In the genomic region with DNA sequence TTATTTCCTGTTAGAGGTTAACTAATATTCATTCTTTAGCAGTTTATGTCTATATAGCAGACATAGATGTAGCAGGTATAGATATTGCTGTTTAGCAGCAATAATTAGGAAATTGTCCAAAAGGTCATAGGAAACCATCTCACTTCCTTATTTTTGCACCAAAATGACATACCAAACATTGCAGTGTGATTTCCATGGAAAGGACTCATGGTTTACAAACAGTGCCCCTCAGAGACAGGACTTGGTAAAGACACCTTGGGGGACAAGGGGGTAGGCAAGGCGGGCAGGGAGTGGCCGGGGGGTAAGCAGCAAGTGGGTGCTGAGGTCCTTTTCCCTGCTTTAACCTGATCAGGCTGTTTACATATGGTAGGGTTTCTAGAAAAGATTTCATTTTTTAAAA, we compare ENCODE assay signal across 9 cellular contexts. TPM values are rescaled to one million over a fixed set of nuclear protein-coding genes. Genes with fewer than 3 reads are reported as not detected.
DNase-seq lines count a peak whose midpoint lies in the region; ATAC-seq and TF ChIP-seq lines count a peak whose summit lies in the region.
"Had no signal": no experiment of that assay in that cellular context is flagged by ENCODE, and none has a peak within 500 bp of the region (broad histone marks: within the 10 kb centered on the region; RNA-seq: fewer than 3 reads in every experiment).

No MANE protein-coding gene starts in this region.

- intact Hi-C loops in activated CD4-positive, alpha-beta T cell treated with anti-CD3 and anti-CD28 coated beads, Interleukin-2, amount 10 ng/mL, durations not matched to agents 24 days and 14 days (cut with micrococcal nuclease) = no loop called here

- H3K36me3 Mint-ChIP-seq in endodermal cell (ENCODE audit: low read depth) = no peaks in the 10 kb centered on the region
- no peaks in the 10 kb centered on the region for H3K36me3 Mint-ChIP-seq in activated CD4-positive, alpha-beta T cell treated with anti-CD3 and anti-CD28 coated beads, Interleukin-2, amount 10 ng/mL, durations not matched to agents 24 days and 14 days (ENCODE audit: low read depth)

- H3K4me3 ChIP-seq in endodermal cell (ENCODE audit: low read length) = no peak overlapping the region
- no peak overlapping the region for H3K4me3 ChIP-seq in skeletal muscle satellite cell (ENCODE audit: low read length)

- DNase-seq in NCI-H82 (lab: John Stamatoyannopoulos, UW) (peak; percentile 62), NCI-H82 treated with DMSO at 0.1 percent for 48 hours (lab: John Stamatoyannopoulos, UW; ENCODE audit: unreplicated experiment) (no peak), NCI-H524 treated with DMSO at 0.1 percent for 48 hours (lab: John Stamatoyannopoulos, UW) (peak; percentile 11), endodermal cell (peak; percentile 74), ecto neural progenitor cell (ENCODE audit: low spot score) (no peak)
- no peak for DNase-seq in activated CD4-positive, alpha-beta T cell treated with anti-CD3 and anti-CD28 coated beads, Interleukin-2, amount 10 ng/mL, durations not matched to agents 24 days and 14 days
- DNase-seq: COR-L47 had no signal

- H3K9me3 Mint-ChIP-seq in endodermal cell = no peaks in the 10 kb centered on the region
- H3K9me3 Mint-ChIP-seq in activated CD4-positive, alpha-beta T cell treated with anti-CD3 and anti-CD28 coated beads, Interleukin-2, amount 10 ng/mL, durations not matched to agents 24 days and 14 days = no peaks in the 10 kb centered on the region

- H3K9me3 ChIP-seq in endodermal cell (ENCODE audit: control insufficient read depth, low read length) = no peaks in the 10 kb centered on the region
- H3K9me3 ChIP-seq in skeletal muscle satellite cell (replicated peaks; ENCODE audit: low read length) = no peaks in the 10 kb centered on the region

- no peak overlapping the region for H3K27ac Mint-ChIP-seq in endodermal cell
- H3K27ac Mint-ChIP-seq in activated CD4-positive, alpha-beta T cell treated with anti-CD3 and anti-CD28 coated beads, Interleukin-2, amount 10 ng/mL, durations not matched to agents 24 days and 14 days = no peak overlapping the region

- no peaks in the 10 kb centered on the region for H3K36me3 ChIP-seq in endodermal cell (ENCODE audit: control insufficient read depth, insufficient read depth, low read length)
- no peaks in the 10 kb centered on the region for H3K36me3 ChIP-seq in skeletal muscle satellite cell (ENCODE audit: insufficient read depth, low read length)

- H3K27me3 ChIP-seq in endodermal cell (ENCODE audit: control insufficient read depth, insufficient read depth, low read length, poor library complexity, severe bottlenecking) (no peaks in the 10 kb centered on the region), skeletal muscle satellite cell (ENCODE audit: control insufficient read depth, insufficient read depth, low read length) (peaks cover 3% of the 10 kb centered on the region)

- peaks cover 44% of the 10 kb centered on the region for H3K4me1 Mint-ChIP-seq in endodermal cell
- H3K4me1 Mint-ChIP-seq in activated CD4-positive, alpha-beta T cell treated with anti-CD3 and anti-CD28 coated beads, Interleukin-2, amount 10 ng/mL, durations not matched to agents 24 days and 14 days = peaks cover 36% of the 10 kb centered on the region

- no peak for ATAC-seq in GM21390 (IDR thresholded peaks at IDR 0.05; ENCODE audit: unreplicated experiment)

- no peak overlapping the region for H3K4me3 Mint-ChIP-seq in endodermal cell
- H3K4me3 Mint-ChIP-seq in activated CD4-positive, alpha-beta T cell treated with anti-CD3 and anti-CD28 coated beads, Interleukin-2, amount 10 ng/mL, durations not matched to agents 24 days and 14 days = no peak overlapping the region

- no peak overlapping the region for H3K4me2 ChIP-seq in skeletal muscle satellite cell (ENCODE audit: low read length)

- no peak overlapping the region for H3K27ac ChIP-seq in endodermal cell (ENCODE audit: low read depth, low read length)

- H3K9ac ChIP-seq in endodermal cell (ENCODE audit: extremely low read depth, low read length, poor library complexity, severe bottlenecking) (no peak overlapping the region), skeletal muscle satellite cell (ENCODE audit: low read depth, low read length) (peak overlapping the region; percentile 79)

- WGBS in endodermal cell (ENCODE audit: insufficient coverage in 1 of 2, insufficient read length in 1 of 2), 2 experiments = 60 to 69% methylated on average over 2 of the region's 2 CpGs

- H3K4me1 ChIP-seq in endodermal cell (ENCODE audit: control insufficient read depth, insufficient read depth, low read length) = peaks cover 33% of the 10 kb centered on the region
- H3K4me1 ChIP-seq in skeletal muscle satellite cell (ENCODE audit: control insufficient read depth, insufficient read depth, low read length) = peaks cover 46% of the 10 kb centered on the region

- H3K27me3 Mint-ChIP-seq in endodermal cell (ENCODE audit: insufficient read depth) = peaks cover 18% of the 10 kb centered on the region
- peaks cover 11% of the 10 kb centered on the region for H3K27me3 Mint-ChIP-seq in activated CD4-positive, alpha-beta T cell treated with anti-CD3 and anti-CD28 coated beads, Interleukin-2, amount 10 ng/mL, durations not matched to agents 24 days and 14 days

- peak; percentile 75 for TF ChIP-seq CTCF in endodermal cell (conservative IDR thresholded peaks at IDR 0.05)

RNA-seq across cellular contexts. Expression of gene BATF3, which starts 30.5 kb away (rescaled TPM):
- 1 to 10 TPM; 1.5 to 4.0 TPM for total RNA-seq in endodermal cell
- polyA plus RNA-seq in endodermal cell (2013, experiment 1 of 2) = 1.1 TPM
- 0.70 TPM for polyA plus RNA-seq in endodermal cell (2013, experiment 2 of 2)
- total RNA-seq in skeletal muscle satellite cell (2012; rRNA removed) = 1.7 and 4.8 TPM in 2 replicates
- total RNA-seq in activated CD4-positive, alpha-beta T cell treated with anti-CD3 and anti-CD28 coated beads, Interleukin-2, amount 10 ng/mL, durations not matched to agents 24 days and 14 days = 100.0 and 100 TPM in 2 replicates

Comparison
In these comparisons a context has a peak if more than half of its experiments do, and no peak if none do; other contexts are left out.
1. DNase-seq: peak in NCI-H82 (single experiment), NCI-H524 treated with DMSO at 0.1 percent for 48 hours (single experiment) and endodermal cell (single experiment); none in NCI-H82 treated with DMSO at 0.1 percent for 48 hours (single experiment), activated CD4-positive, alpha-beta T cell treated with anti-CD3 and anti-CD28 coated beads, Interleukin-2, amount 10 ng/mL, durations not matched to agents 24 days and 14 days (single experiment) and ecto neural progenitor cell (single experiment).
2. RNA of gene BATF3, which starts 30.5 kb away (total RNA-seq): 100.0 to 100 TPM in activated CD4-positive, alpha-beta T cell treated with anti-CD3 and anti-CD28 coated beads, Interleukin-2, amount 10 ng/mL, durations not matched to agents 24 days and 14 days; 1.5 to 4.0 TPM in endodermal cell; every median in the first group is over 10 times any median in the second.